ENCODE assay signal across 8 cellular contexts in the genomic region with DNA sequence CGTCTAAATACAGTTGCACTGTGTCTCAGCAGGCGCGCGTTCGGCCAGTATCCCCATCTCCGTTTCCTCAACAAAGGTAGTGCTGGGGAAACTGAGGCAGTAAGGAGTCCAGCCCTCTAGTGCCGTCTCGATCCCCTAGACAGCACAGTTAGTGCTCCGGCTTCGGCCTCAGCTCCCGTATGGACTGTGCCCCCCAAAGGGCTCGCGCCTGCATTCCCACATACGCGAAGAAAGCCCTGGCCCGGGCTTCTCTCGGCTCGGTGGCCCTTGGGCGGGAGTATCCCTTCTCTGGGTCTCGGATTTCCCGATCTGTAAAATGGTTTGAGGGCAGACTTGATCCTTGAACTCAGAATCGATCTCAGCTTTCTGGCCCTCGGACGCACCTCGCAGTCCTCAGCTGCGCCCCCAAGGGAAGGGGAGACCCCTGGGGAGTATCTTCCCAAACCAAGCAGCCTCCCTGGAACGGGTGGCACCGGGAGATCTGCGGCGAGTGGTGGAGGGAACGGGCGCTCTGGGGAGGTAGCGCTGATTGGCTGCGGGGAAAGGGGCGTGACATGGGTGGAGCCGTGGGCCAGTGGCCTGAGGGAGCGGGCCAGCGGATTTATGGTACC. TPM values are rescaled to one million over a fixed set of nuclear protein-coding genes. Genes with fewer than 3 reads are reported as not detected.
DNase-seq lines count a peak whose midpoint lies in the region; ATAC-seq, FAIRE-seq and TF ChIP-seq lines count a peak whose summit lies in the region.

No MANE protein-coding gene starts in this region.

- DNase-seq in NCI-H1436 (lab: John Stamatoyannopoulos, UW) = peak; percentile 61
- no peak for DNase-seq in NCI-H1436 treated with DMSO at 0.1 percent for 48 hours (lab: John Stamatoyannopoulos, UW)
- DNase-seq in NCI-H2171 (lab: John Stamatoyannopoulos, UW) = peak; percentile 65
- peak; percentile 35 for DNase-seq in central memory CD4-positive, alpha-beta T cell
- DNase-seq in iris pigment epithelial cell (ENCODE audit: low read depth) = peak; percentile 76
- DNase-seq in small intestine = peak; percentile 85

- peak overlapping the region; percentile 99 for H3K27ac ChIP-seq in VCaP
- peak overlapping the region; percentile 92 to 97 for H3K27ac ChIP-seq in small intestine (ENCODE audit: low read depth in 1 of 2, low read length in 1 of 2)

- TF ChIP-seq CTCF in VCaP (conservative IDR thresholded peaks at IDR 0.05) = no peak

- peaks cover under 1 to 6% of the 10 kb centered on the region in 2 donors for H3K36me3 ChIP-seq in small intestine (ENCODE audit: control insufficient read depth in 2 of 2, insufficient read depth in 2 of 2, low read length in 2 of 2)

- no peaks in the 10 kb centered on the region for H3K9me3 ChIP-seq in small intestine (ENCODE audit: control insufficient read depth, low read depth)

- FAIRE-seq in small intestine (lab: Jason Lieb, UNC) = no peak

- 0% methylated on average over 38 of the region's 38 CpGs for WGBS in small intestine, 3 donors

- peaks cover 0 to 3% of the 10 kb centered on the region in 2 donors for H3K4me1 ChIP-seq in small intestine (ENCODE audit: control insufficient read depth in 2 of 2, insufficient read depth in 1 of 2, low read depth in 1 of 2, low read length in 1 of 2)

- H3K4me3 ChIP-seq in small intestine (ENCODE audit: low read depth in 1 of 2, low read length in 2 of 2) = peak overlapping the region; percentile 57 to 92

- peak; percentile 36 for ATAC-seq in HG03045 (IDR thresholded peaks at IDR 0.05; ENCODE audit: unreplicated experiment)

- H3K27me3 ChIP-seq in small intestine (ENCODE audit: control insufficient read depth in 2 of 2, insufficient read depth in 2 of 2, low read length in 2 of 2) = peaks cover 0 to 3% of the 10 kb centered on the region in 2 donors

RNA-seq across cellular contexts. Expression of a gene that starts 0.8 kb away (rescaled TPM):
- polyA plus RNA-seq in small intestine = 10 to 100 TPM; 45.2 to 74.0 (median 71.9) TPM

RNA-seq across cellular contexts. Expression of a gene that starts 4.0 kb away (rescaled TPM):
- 10 to 100 TPM in 1 of 3 donors, under 1 TPM in 2; 0.22 to 10.7 (median 0.81) TPM for polyA plus RNA-seq in small intestine

RNA-seq across cellular contexts. Expression of a gene that starts 11.4 kb away (rescaled TPM):
- under 1 TPM in 1 of 3 donors, not detected in 2; 0.19 TPM for polyA plus RNA-seq in small intestine

RNA-seq across cellular contexts. Expression of a gene that starts 33.0 kb away (rescaled TPM):
- 1 to 10 TPM; 1.3 to 6.1 (median 1.9) TPM for polyA plus RNA-seq in small intestine
